Comparison of ENCODE assay signal across 15 cellular contexts in genomic region chr14:100725587-100726387, GRCh38. TPM values are rescaled to one million over a fixed set of nuclear protein-coding genes. Genes with fewer than 3 reads are reported as not detected.
"Had no signal": no experiment of that assay in that cellular context is flagged by ENCODE, and none has a peak within 500 bp of the region (broad histone marks: within the 10 kb centered on the region; RNA-seq: fewer than 3 reads in every experiment).

No MANE protein-coding gene starts in this region.

- FAIRE-seq: small intestine had no signal

- H3K9ac ChIP-seq: parathyroid adenoma had no signal

- H3K79me2 ChIP-seq: parathyroid adenoma had no signal

- H3K4me3 ChIP-seq: right atrium auricular region, thyroid gland had no signal

- H3K9me3 ChIP-seq: right atrium auricular region, thyroid gland had no signal

- H3K27me3 ChIP-seq: thyroid gland had no signal

- H2AFZ ChIP-seq: parathyroid adenoma had no signal

- H3K4me1 ChIP-seq: parathyroid adenoma, right atrium auricular region, thyroid gland had no signal

- ATAC-seq: activated CD4-positive, CD25-positive, alpha-beta regulatory T cell treated with anti-CD3 and anti-CD28 coated beads, Interleukin-2, amount 50 U/mL, for 24 hours; esophagus mucosa; left lobe of liver; natural killer cell treated with Interleukin-12 subunit alpha and Interleukin-12 subunit beta and Interleukin-15 and Interleukin-18, amount 100 ng/mL, for 72 hours; stimulated activated effector memory CD8-positive, alpha-beta T cell treated with anti-CD3 and anti-CD28 coated beads, Interleukin-12 subunit alpha, Interleukin-12 subunit beta, amount 100 ng/mL, for 72 hours had no signal

- H3K36me3 ChIP-seq: brain microvascular endothelial cell, right atrium auricular region, thyroid gland had no signal

- DNase-seq: activated T-cell treated with anti-CD3 and anti-CD28 coated beads, Interleukin-2, amount 50 U/mL, for 1 hour; brain microvascular endothelial cell; cerebellar nuclear complex; dermis blood vessel endothelial cell; small intestine; T-helper 2 cell; thyroid gland had no signal

- H3K27ac ChIP-seq: brain microvascular endothelial cell, parathyroid adenoma, right atrium auricular region, thyroid gland had no signal

RNA-seq across cellular contexts. Expression of gene DLK1, which starts 0.9 kb away (rescaled TPM):
- total RNA-seq: dermis blood vessel endothelial cell; glomerular endothelial cell; natural killer cell treated with Interleukin-12 subunit alpha and Interleukin-12 subunit beta and Interleukin-15 and Interleukin-18, amount 100 ng/mL, for 72 hours; right atrium auricular region had no signal
